Comparison of ENCODE assay signal across 11 cellular contexts in genomic region chr1:239718997-239719628, GRCh38.
A peak's percentile ranks its signal among the peaks of the same experiment; 100 is the strongest.
DNase-seq lines count a peak whose midpoint lies in the region; ATAC-seq and TF ChIP-seq lines count a peak whose summit lies in the region.
"Had no signal": no experiment of that assay in that cellular context is flagged by ENCODE, and none has a peak within 500 bp of the region (broad histone marks: within the 10 kb centered on the region; RNA-seq: fewer than 3 reads in every experiment).

No MANE protein-coding gene starts in this region.

- H3K9me3 Mint-ChIP-seq in GM23338 = no peaks in the 10 kb centered on the region
- H3K9me3 Mint-ChIP-seq in activated T-cell treated with anti-CD3 and anti-CD28 coated beads, Interleukin-2, amount 50 U/mL, for 4 hours = no peaks in the 10 kb centered on the region
- H3K9me3 Mint-ChIP-seq: HFFc6 had no signal

- H3K27me3 ChIP-seq in GM23338 (ENCODE audit: insufficient read depth) = no peaks in the 10 kb centered on the region
- peaks cover 15% of the 10 kb centered on the region for H3K27me3 ChIP-seq in neutrophil

- H3K4me2 ChIP-seq in GM23338 = no peak overlapping the region

- DNase-seq in GM23338 (ENCODE audit: low spot score) (no peak), NCI-H2081 (lab: John Stamatoyannopoulos, UW) (peak; percentile 32 to 85)
- no peak for DNase-seq in activated T-cell treated with anti-CD3 and anti-CD28 coated beads, Interleukin-2, amount 50 U/mL, for 4 hours
- DNase-seq in NK-92 treated with Interleukin-12 subunit alpha and Interleukin-12 subunit beta, amount 100 ng/mL, for 24 hours (lab: John Stamatoyannopoulos, UW) = no peak
- DNase-seq: aorta, HFFc6, NCI-H510A, occipital lobe had no signal

- TF ChIP-seq CTCF in GM23338 (conservative IDR thresholded peaks at IDR 0.05; ENCODE audit: low read depth in 2 of 2) = no peak
- TF ChIP-seq CTCF in neutrophil (IDR thresholded peaks at IDR 0.05) = no peak

- no peak overlapping the region for H3K27ac ChIP-seq in GM23338 (ENCODE audit: low read depth)
- H3K27ac ChIP-seq in neutrophil = peak overlapping the region; percentile 53

- no peaks in the 10 kb centered on the region for H3K9me3 ChIP-seq in neutrophil

- no peaks in the 10 kb centered on the region for H3K36me3 Mint-ChIP-seq in GM23338 (ENCODE audit: low read depth)
- no peaks in the 10 kb centered on the region for H3K36me3 Mint-ChIP-seq in activated T-cell treated with anti-CD3 and anti-CD28 coated beads, Interleukin-2, amount 50 U/mL, for 4 hours (ENCODE audit: insufficient read depth)

- H4K20me1 ChIP-seq in GM23338 (replicated peaks; ENCODE audit: insufficient read depth) = no peaks in the 10 kb centered on the region

- H3K4me1 Mint-ChIP-seq in GM23338 = no peaks in the 10 kb centered on the region
- peaks cover 40% of the 10 kb centered on the region for H3K4me1 Mint-ChIP-seq in activated T-cell treated with anti-CD3 and anti-CD28 coated beads, Interleukin-2, amount 50 U/mL, for 4 hours (ENCODE audit: low read depth)

- H3K27me3 Mint-ChIP-seq in GM23338 (ENCODE audit: insufficient read depth, low read depth, poor library complexity) = no peaks in the 10 kb centered on the region
- H3K27me3 Mint-ChIP-seq in activated T-cell treated with anti-CD3 and anti-CD28 coated beads, Interleukin-2, amount 50 U/mL, for 4 hours (ENCODE audit: low read depth) = no peaks in the 10 kb centered on the region

- H3K79me2 ChIP-seq in GM23338 (replicated peaks; ENCODE audit: insufficient read depth) = no peaks in the 10 kb centered on the region

- H3K4me1 ChIP-seq in GM23338 (ENCODE audit: insufficient read depth) (no peaks in the 10 kb centered on the region), neutrophil (ENCODE audit: control insufficient read depth in 1 of 2, insufficient read depth in 1 of 2, low read depth in 1 of 2, low read length in 1 of 2) (peaks cover 16 to 22% of the 10 kb centered on the region in 2 experiments)

- H3F3A ChIP-seq in GM23338 (replicated peaks; ENCODE audit: low read depth) = no peaks in the 10 kb centered on the region

- ATAC-seq in GM23338 = no peak
- ATAC-seq in activated T-cell treated with anti-CD3 and anti-CD28 coated beads, Interleukin-2, amount 50 U/mL, for 4 hours = peak; percentile 65 to 68
- ATAC-seq in HG02973 (IDR thresholded peaks at IDR 0.05; ENCODE audit: unreplicated experiment) = no peak
- ATAC-seq in HG03135 (IDR thresholded peaks at IDR 0.05; ENCODE audit: unreplicated experiment) = no peak

- H3K36me3 ChIP-seq in GM23338 (ENCODE audit: insufficient read depth) = no peaks in the 10 kb centered on the region
- no peaks in the 10 kb centered on the region for H3K36me3 ChIP-seq in neutrophil

- H3K4me3 ChIP-seq in GM23338 (no peak overlapping the region), neutrophil (ENCODE audit: low read depth in 1 of 2, low read length in 1 of 2) (peak overlapping the region; percentile 18 to 57)

- no peak overlapping the region for H2AFZ ChIP-seq in GM23338

- H3K27ac Mint-ChIP-seq in GM23338 = peak overlapping the region; percentile 31
- H3K27ac Mint-ChIP-seq: HFFc6 had no signal

- no peak overlapping the region for H3K4me3 Mint-ChIP-seq in GM23338
- H3K4me3 Mint-ChIP-seq in activated T-cell treated with anti-CD3 and anti-CD28 coated beads, Interleukin-2, amount 50 U/mL, for 4 hours = no peak overlapping the region
- H3K4me3 Mint-ChIP-seq: HFFc6 had no signal

- H3K9me2 ChIP-seq in GM23338 (ENCODE audit: insufficient read depth) = 0 out of 2 replicates have a peak, but pooled peaks cover 5% of the 10 kb centered on the region

TF ChIP-seq in GM23338, 12 proteins besides CTCF, POLR2A, EP300 and RAD21:
- TF ChIP-seq CREB1 (CRISPR knock-in tag; IDR thresholded peaks at IDR 0.05; ENCODE audit: low read depth) (no peak), ETS1 (IDR thresholded peaks at IDR 0.05) (no peak), NANOG (IDR thresholded peaks at IDR 0.05; ENCODE audit: borderline replicate concordance) (no peak), EZH2 (IDR thresholded peaks at IDR 0.05; ENCODE audit: low read depth, unreplicated experiment) (no peak), REST (IDR thresholded peaks at IDR 0.05; ENCODE audit: unreplicated experiment) (no peak), POLR2AphosphoS5 (IDR thresholded peaks at IDR 0.05; ENCODE audit: low read depth) (no peak)

Comparison
In these comparisons a context has a peak if more than half of its experiments do, and no peak if none do; other contexts are left out.
1. ATAC-seq: peak in activated T-cell treated with anti-CD3 and anti-CD28 coated beads, Interleukin-2, amount 50 U/mL, for 4 hours (2 of 2); none in GM23338 (single experiment), HG02973 (single experiment) and HG03135 (single experiment).
2. DNase-seq: peak in NCI-H2081 (2 of 2); none in GM23338 (single experiment), activated T-cell treated with anti-CD3 and anti-CD28 coated beads, Interleukin-2, amount 50 U/mL, for 4 hours (single experiment) and NK-92 treated with Interleukin-12 subunit alpha and Interleukin-12 subunit beta, amount 100 ng/mL, for 24 hours (single experiment).